In the genomic region with DNA sequence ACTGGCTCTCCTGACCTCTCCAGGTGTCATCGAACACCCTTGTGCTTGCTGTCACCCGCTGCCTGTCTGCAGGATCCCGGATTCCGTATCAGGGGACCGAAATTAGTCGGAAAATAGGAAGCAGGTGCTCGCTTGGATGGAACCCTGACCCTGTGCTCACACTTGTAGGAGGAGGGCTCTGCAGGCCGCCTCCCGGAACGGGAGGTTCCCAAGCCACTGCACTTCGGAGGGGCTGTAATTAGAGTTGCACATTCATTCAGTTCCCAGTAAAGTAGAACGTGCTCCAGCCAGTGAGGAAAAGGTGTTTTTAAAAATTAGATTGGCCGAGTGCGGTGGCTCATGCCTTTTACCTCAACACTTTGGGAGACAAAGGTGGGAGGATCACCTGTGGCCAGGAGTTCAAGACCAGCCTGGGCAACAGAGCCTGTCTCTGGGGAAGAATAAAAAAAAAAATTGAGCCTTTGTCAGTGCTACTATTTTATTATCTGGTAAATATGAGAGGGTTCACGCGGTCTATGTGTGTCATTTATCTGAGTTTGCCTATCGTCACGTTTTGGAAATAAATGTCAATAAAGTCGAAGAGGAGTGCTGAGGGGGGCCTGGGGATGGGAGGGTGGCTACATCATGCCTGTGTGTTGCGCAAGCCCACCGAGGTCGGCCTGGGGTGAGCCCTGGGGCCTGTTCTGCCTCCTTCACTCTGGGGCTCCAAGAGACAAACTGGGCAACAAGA, we compare ENCODE assay signal across 8 cellular contexts. TPM values are rescaled to one million over a fixed set of nuclear protein-coding genes. Genes with fewer than 3 reads are reported as not detected.
DNase-seq lines count a peak whose midpoint lies in the region; ATAC-seq, FAIRE-seq and TF ChIP-seq lines count a peak whose summit lies in the region.

No MANE protein-coding gene starts in this region.

- H3K4me3 ChIP-seq in urinary bladder (ENCODE audit: low read depth, low read length): peak overlapping the region; percentile 76

- intact Hi-C loops in CD4-positive, alpha-beta T cell (cut with DNase I, micrococcal nuclease): loop anchor here in 1 of 2 experiments (1.0 kb wide), 1 partner anchor 30 kb away; the partner anchor contains the start of gene RTEL1

- H3K36me3 ChIP-seq in urinary bladder (ENCODE audit: insufficient read depth): no peaks in the 10 kb centered on the region

- peak; percentile 31 for FAIRE-seq in HTR-8/SVneo (lab: Jason Lieb, UNC)

- H3K4me1 ChIP-seq in urinary bladder (ENCODE audit: insufficient read depth): no peaks in the 10 kb centered on the region

- H3K9me3 Mint-ChIP-seq in CD4-positive, alpha-beta T cell: no peaks in the 10 kb centered on the region

- H3K27ac ChIP-seq in CD4-positive, alpha-beta T cell (ENCODE audit: low read depth, low read length): peak overlapping the region; percentile 89
- no peak overlapping the region for H3K27ac ChIP-seq in urinary bladder (ENCODE audit: low read depth)

- POLR2A ChIA-PET in CD4-positive, alpha-beta T cell (lab: Charles Lee): interaction anchor here (2.8 to 13.6 kb wide), 2 partner anchors 10 to 90 kb away, joined by 17 to 449 read pairs; partner anchors contain the start of gene PTK6

- H3K4me3 Mint-ChIP-seq in CD4-positive, alpha-beta T cell: peak overlapping the region; percentile 98

- 33% methylated on average over 22 of the region's 22 CpGs for WGBS in urinary bladder

- peak in 8 of 10 experiments; percentile 43 to 63 (median 52) for DNase-seq in CD4-positive, alpha-beta T cell
- DNase-seq in HTR-8/SVneo (ENCODE audit: insufficient read length, low spot score) (peak; percentile 81), NOMO-1 (lab: John Stamatoyannopoulos, UW; ENCODE audit: unreplicated experiment in 2 of 2) (peak; percentile 61 to 76), activated T-cell treated with anti-CD3 and anti-CD28 coated beads for 48 hours (ENCODE audit: low read depth) (peak; percentile 68), fibroblast of gingiva (ENCODE audit: low read depth) (peak; percentile 66), omental fat pad (ENCODE audit: low spot score) (no peak)

- H3K27me3 Mint-ChIP-seq in CD4-positive, alpha-beta T cell: no peaks in the 10 kb centered on the region

- no peak for TF ChIP-seq CTCF in CD4-positive, alpha-beta T cell (IDR thresholded peaks at IDR 0.05)
- TF ChIP-seq CTCF in omental fat pad (IDR thresholded peaks at IDR 0.05): no peak

- CTCF ChIA-PET in CD4-positive, alpha-beta T cell (lab: Charles Lee): interaction anchor here (1.7 kb wide), 1 partner anchor 13 kb away, joined by 14 read pairs; no protein-coding TSS in a partner anchor

- peaks cover 29% of the 10 kb centered on the region for H3K36me3 Mint-ChIP-seq in CD4-positive, alpha-beta T cell (ENCODE audit: low read depth)

- ATAC-seq in CD4-positive, alpha-beta T cell (ENCODE audit: poor library complexity): peak; percentile 28
- ATAC-seq in omental fat pad (ENCODE audit: low FRiP score) (peak; percentile 37), HG03342 (IDR thresholded peaks at IDR 0.05; ENCODE audit: unreplicated experiment) (no peak)

- H3K27me3 ChIP-seq in CD4-positive, alpha-beta T cell (ENCODE audit: control insufficient read depth, insufficient read depth, low read length): no peaks in the 10 kb centered on the region

- no peaks in the 10 kb centered on the region for H3K9me3 ChIP-seq in CD4-positive, alpha-beta T cell (ENCODE audit: control insufficient read depth, low read length)

- peaks cover 37% of the 10 kb centered on the region for H3K4me1 Mint-ChIP-seq in CD4-positive, alpha-beta T cell (ENCODE audit: low read depth)

- H3K27ac Mint-ChIP-seq in CD4-positive, alpha-beta T cell: peak overlapping the region; percentile 90

RNA-seq across cellular contexts. Expression of gene GMEB2, which starts 1.5 kb away (rescaled TPM):
- 10 to 100 TPM; 32.9 to 34.0 TPM for total RNA-seq in CD4-positive, alpha-beta T cell
- total RNA-seq in omental fat pad: 10 to 100 TPM in 1 of 4 donors, 1 to 10 TPM in 3; 6.6 to 12.8 (median 9.2) TPM
- 7.7 TPM for total RNA-seq in urinary bladder
- 12.1 TPM for polyA plus RNA-seq in urinary bladder

RNA-seq across cellular contexts. Expression of gene STMN3, which starts 24.8 kb away (rescaled TPM):
- 100 to 1,000 TPM; 122 to 127 TPM for total RNA-seq in CD4-positive, alpha-beta T cell
- total RNA-seq in omental fat pad: 10 to 100 TPM in 2 of 4 donors, 1 to 10 TPM in 2; 7.6 to 17.4 (median 12.0) TPM
- 17.7 TPM for total RNA-seq in urinary bladder
- 44.7 TPM for polyA plus RNA-seq in urinary bladder

RNA-seq across cellular contexts. Expression of gene RTEL1, which starts 29.7 kb away (rescaled TPM):
- total RNA-seq in CD4-positive, alpha-beta T cell: 10 to 100 TPM; 25.5 to 27.6 TPM
- total RNA-seq in omental fat pad (10 to 100 TPM; 10.2 to 34.4 (median 21.6) TPM), urinary bladder (13.3 TPM)
- 12.3 TPM for polyA plus RNA-seq in urinary bladder

RNA-seq across cellular contexts. Expression of gene HELZ2, which starts 54.4 kb away (rescaled TPM):
- 10 to 100 TPM; 57.7 to 59.6 TPM for total RNA-seq in CD4-positive, alpha-beta T cell
- total RNA-seq in omental fat pad (10 to 100 TPM; 12.1 to 58.1 (median 31.8) TPM), urinary bladder (19.9 TPM)
- polyA plus RNA-seq in urinary bladder: 15.5 TPM
